Comparison of ENCODE assay signal across 23 cellular contexts in the genomic region with DNA sequence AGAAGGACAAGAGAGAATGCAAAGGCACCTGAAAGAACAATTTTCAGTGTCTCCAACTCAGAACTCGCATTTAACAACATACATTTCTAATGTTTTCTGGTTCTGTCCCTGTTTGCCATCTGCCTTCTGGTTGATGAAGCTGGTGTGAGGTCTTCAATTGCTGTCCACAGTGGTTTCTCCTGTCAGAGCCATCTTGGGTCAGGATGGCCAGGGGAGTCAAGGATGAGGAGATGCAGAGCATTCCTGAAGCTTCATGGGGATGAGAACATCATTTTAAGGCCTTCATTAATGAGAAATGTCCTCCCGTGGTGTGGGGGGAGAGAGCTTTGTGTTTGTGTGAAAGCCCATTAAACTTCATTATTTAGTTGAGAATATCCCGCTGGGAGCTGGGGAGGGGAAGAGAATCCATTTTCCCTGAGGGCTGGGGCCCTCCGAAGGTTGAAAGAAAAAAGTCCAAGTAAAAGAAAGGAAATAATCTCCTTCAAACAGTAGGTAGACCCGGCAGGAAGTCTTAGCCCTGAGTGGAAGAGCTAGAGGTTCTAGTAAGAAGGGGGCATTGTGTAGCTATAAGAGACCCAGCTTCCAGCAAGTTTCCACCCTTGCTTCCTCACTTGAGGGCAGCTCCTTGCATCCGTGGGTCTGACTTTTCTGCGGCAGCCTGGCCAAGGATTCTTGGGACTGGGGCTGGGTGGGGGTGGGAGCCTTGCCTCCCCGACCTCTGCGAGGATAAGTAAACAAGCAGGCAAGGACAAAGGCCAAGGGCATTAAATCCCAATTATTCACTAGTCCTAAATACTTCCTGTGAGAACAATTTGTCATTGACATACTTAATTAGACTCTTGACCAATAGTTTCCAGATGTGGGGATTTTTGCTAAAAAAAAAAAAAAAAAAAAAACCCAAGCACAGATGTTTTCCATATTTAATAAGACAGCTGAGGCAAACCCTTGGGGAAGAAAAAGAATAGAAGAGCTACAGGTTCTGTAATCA.
DNase-seq lines count a peak whose midpoint lies in the region; ATAC-seq and TF ChIP-seq lines count a peak whose summit lies in the region.
"Had no signal": no experiment of that assay in that cellular context is flagged by ENCODE, and none has a peak within 500 bp of the region (broad histone marks: within the 10 kb centered on the region; RNA-seq: fewer than 3 reads in every experiment).

No MANE protein-coding gene starts in this region.

- H2AFZ ChIP-seq in SK-N-SH (ENCODE audit: low read depth): no peak overlapping the region

- no peaks in the 10 kb centered on the region for H4K20me1 ChIP-seq in SK-N-SH (ENCODE audit: insufficient read depth)

- no peaks in the 10 kb centered on the region for H3K9me2 ChIP-seq in SK-N-SH

- no peak overlapping the region for H3K4me3 ChIP-seq in SK-N-SH (ENCODE audit: low read depth in 2 of 2, low read length in 1 of 2)
- no peak overlapping the region for H3K4me3 ChIP-seq in testis
- no peak overlapping the region for H3K4me3 ChIP-seq in ascending aorta
- H3K4me3 ChIP-seq: adrenal gland, GM12878, lower lobe of right lung, pancreas, thoracic aorta had no signal

- H3K79me2 ChIP-seq in SK-N-SH (ENCODE audit: insufficient read depth): no peaks in the 10 kb centered on the region

- H3K27ac ChIP-seq in SK-N-SH (ENCODE audit: low read depth in 2 of 2, low read length in 1 of 2): no peak overlapping the region
- no peak overlapping the region for H3K27ac ChIP-seq in testis
- no peak overlapping the region for H3K27ac ChIP-seq in ascending aorta
- H3K27ac ChIP-seq: 22Rv1, adrenal gland, lower lobe of right lung, pancreas, thoracic aorta had no signal

- no peak overlapping the region for H3K9ac ChIP-seq in SK-N-SH

- CTCF ChIA-PET in SK-N-SH (lab: Yijun Ruan, JAX): interaction anchor here (1.5 kb wide), 1 partner anchor 49 kb away, joined by 4 read pairs; no protein-coding TSS in a partner anchor

- no peak for TF ChIP-seq EP300 in SK-N-SH (IDR thresholded peaks at IDR 0.05; ENCODE audit: borderline replicate concordance in 1 of 2, low read depth in 1 of 2, low read length in 1 of 2)

- DNase-seq in SK-N-SH (peak; percentile 13), fibroblast of gingiva (ENCODE audit: low read depth) (peak; percentile 39), iPS-NIHi11 (ENCODE audit: low spot score) (peak; percentile 27), testis (peak; percentile 26), NCI-H146 (lab: John Stamatoyannopoulos, UW) (no peak), ascending aorta (ENCODE audit: low spot score in 2 of 2) (no peak)
- DNase-seq: activated CD4-positive, alpha-beta T cell treated with anti-CD3 and anti-CD28 coated beads for 1 hour; adrenal gland; C1 segment of cervical spinal cord; caudate nucleus; GF-D8; lower lobe of right lung; NCI-H1105 treated with DMSO at 0.1 percent for 48 hours; NCI-H2171; NCI-H748 treated with DMSO at 0.1 percent for 48 hours; pancreas; PC-3; T1000 had no signal

- intact Hi-C loops in testis (cut with DNase I; ENCODE audit: low total_unique reads): no loop called here
- intact Hi-C loops in ascending aorta (cut with DNase I): no loop called here

- 25% methylated on average over 9 of the region's 9 CpGs for WGBS in SK-N-SH (ENCODE audit: low lambda C conversion rate)
- 50 to 57% methylated on average over 9 of the region's 9 CpGs for WGBS in testis, 2 donors

- POLR2A ChIA-PET in SK-N-SH (lab: Yijun Ruan, JAX): no interaction called here

- H3K4me1 ChIP-seq in SK-N-SH (ENCODE audit: control insufficient read depth in 1 of 2, insufficient read depth in 2 of 2, low read depth in 1 of 2, low read length in 1 of 2): no peaks in the 10 kb centered on the region
- H3K4me1 ChIP-seq in testis: no peaks in the 10 kb centered on the region
- no peaks in the 10 kb centered on the region for H3K4me1 ChIP-seq in ascending aorta
- H3K4me1 ChIP-seq: adrenal gland, lower lobe of right lung, pancreas had no signal

- no peak overlapping the region for H3K4me2 ChIP-seq in SK-N-SH

- H3F3A ChIP-seq in SK-N-SH (replicated peaks; ENCODE audit: insufficient read depth): no peaks in the 10 kb centered on the region

- TF ChIP-seq CTCF in SK-N-SH (IDR thresholded peaks at IDR 0.05): no peak
- no peak for TF ChIP-seq CTCF in testis (IDR thresholded peaks at IDR 0.05)
- no peak for TF ChIP-seq CTCF in ascending aorta (IDR thresholded peaks at IDR 0.05)

- no peak for TF ChIP-seq POLR2A in testis (IDR thresholded peaks at IDR 0.05)

- ATAC-seq in SK-N-SH treated with all-trans-retinoic acid at 6 μM for 48 hours (no peak), GM18511 (IDR thresholded peaks at IDR 0.05; ENCODE audit: unreplicated experiment) (no peak)
- ATAC-seq: GM12878, pancreas, PC-3 had no signal

- no peak for TF ChIP-seq RAD21 in SK-N-SH (IDR thresholded peaks at IDR 0.05; ENCODE audit: low read length)

- H3K36me3 ChIP-seq in SK-N-SH (replicated peaks in 1 of 2; ENCODE audit: control insufficient read depth in 1 of 2, insufficient read depth in 2 of 2, low read length in 1 of 2) (no peaks in the 10 kb centered on the region), testis (ENCODE audit: low read depth, missing control alignments) (no peaks in the 10 kb centered on the region), ascending aorta (no peaks in the 10 kb centered on the region)
- H3K36me3 ChIP-seq: adrenal gland, lower lobe of right lung, pancreas, thoracic aorta had no signal

- H3K27me3 ChIP-seq in SK-N-SH (ENCODE audit: insufficient read depth) (no peaks in the 10 kb centered on the region), testis (no peaks in the 10 kb centered on the region), ascending aorta (no peaks in the 10 kb centered on the region)
- H3K27me3 ChIP-seq: adrenal gland, pancreas had no signal

- H3K9me3 ChIP-seq in SK-N-SH (no peaks in the 10 kb centered on the region), testis (no peaks in the 10 kb centered on the region), ascending aorta (no peaks in the 10 kb centered on the region)
- H3K9me3 ChIP-seq: adrenal gland, lower lobe of right lung, pancreas, thoracic aorta had no signal

TF ChIP-seq in SK-N-SH, 30 proteins besides CTCF, POLR2A, EP300 and RAD21 (continues in another document):
- TF ChIP-seq MXI1 (IDR thresholded peaks at IDR 0.05; ENCODE audit: low read depth, low read length) (no peak), FOXJ3 (CRISPR knock-in tag; IDR thresholded peaks at IDR 0.05) (no peak)
- TF ChIP-seq, protein P1, sequence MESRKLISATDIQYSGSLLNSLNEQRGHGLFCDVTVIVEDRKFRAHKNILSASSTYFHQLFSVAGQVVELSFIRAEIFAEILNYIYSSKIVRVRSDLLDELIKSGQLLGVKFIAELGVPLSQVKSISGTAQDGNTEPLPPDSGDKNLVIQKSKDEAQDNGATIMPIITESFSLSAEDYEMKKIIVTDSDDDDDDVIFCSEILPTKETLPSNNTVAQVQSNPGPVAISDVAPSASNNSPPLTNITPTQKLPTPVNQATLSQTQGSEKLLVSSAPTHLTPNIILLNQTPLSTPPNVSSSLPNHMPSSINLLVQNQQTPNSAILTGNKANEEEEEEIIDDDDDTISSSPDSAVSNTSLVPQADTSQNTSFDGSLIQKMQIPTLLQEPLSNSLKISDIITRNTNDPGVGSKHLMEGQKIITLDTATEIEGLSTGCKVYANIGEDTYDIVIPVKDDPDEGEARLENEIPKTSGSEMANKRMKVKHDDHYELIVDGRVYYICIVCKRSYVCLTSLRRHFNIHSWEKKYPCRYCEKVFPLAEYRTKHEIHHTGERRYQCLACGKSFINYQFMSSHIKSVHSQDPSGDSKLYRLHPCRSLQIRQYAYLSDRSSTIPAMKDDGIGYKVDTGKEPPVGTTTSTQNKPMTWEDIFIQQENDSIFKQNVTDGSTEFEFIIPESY (IDR thresholded peaks at IDR 0.05; ENCODE audit: borderline replicate concordance, low read depth): no peak
- TF ChIP-seq, protein P2, sequence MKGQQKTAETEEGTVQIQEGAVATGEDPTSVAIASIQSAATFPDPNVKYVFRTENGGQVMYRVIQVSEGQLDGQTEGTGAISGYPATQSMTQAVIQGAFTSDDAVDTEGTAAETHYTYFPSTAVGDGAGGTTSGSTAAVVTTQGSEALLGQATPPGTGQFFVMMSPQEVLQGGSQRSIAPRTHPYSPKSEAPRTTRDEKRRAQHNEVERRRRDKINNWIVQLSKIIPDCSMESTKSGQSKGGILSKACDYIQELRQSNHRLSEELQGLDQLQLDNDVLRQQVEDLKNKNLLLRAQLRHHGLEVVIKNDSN (IDR thresholded peaks at IDR 0.05; ENCODE audit: borderline replicate concordance, low read depth): no peak

TF ChIP-seq in SK-N-SH treated with all-trans-retinoic acid at 6 μM for 48 hours, 23 proteins besides CTCF, POLR2A, EP300 and RAD21 (continues in another document):
- TF ChIP-seq ZFP30 (CRISPR knock-in tag; IDR thresholded peaks at IDR 0.05) (no peak), OSR1 (CRISPR knock-in tag; IDR thresholded peaks at IDR 0.05) (no peak), RARB (CRISPR knock-in tag; IDR thresholded peaks at IDR 0.05) (no peak), TCF4 (CRISPR knock-in tag; IDR thresholded peaks at IDR 0.05; ENCODE audit: borderline replicate concordance) (no peak)
- TF ChIP-seq, protein P3, sequence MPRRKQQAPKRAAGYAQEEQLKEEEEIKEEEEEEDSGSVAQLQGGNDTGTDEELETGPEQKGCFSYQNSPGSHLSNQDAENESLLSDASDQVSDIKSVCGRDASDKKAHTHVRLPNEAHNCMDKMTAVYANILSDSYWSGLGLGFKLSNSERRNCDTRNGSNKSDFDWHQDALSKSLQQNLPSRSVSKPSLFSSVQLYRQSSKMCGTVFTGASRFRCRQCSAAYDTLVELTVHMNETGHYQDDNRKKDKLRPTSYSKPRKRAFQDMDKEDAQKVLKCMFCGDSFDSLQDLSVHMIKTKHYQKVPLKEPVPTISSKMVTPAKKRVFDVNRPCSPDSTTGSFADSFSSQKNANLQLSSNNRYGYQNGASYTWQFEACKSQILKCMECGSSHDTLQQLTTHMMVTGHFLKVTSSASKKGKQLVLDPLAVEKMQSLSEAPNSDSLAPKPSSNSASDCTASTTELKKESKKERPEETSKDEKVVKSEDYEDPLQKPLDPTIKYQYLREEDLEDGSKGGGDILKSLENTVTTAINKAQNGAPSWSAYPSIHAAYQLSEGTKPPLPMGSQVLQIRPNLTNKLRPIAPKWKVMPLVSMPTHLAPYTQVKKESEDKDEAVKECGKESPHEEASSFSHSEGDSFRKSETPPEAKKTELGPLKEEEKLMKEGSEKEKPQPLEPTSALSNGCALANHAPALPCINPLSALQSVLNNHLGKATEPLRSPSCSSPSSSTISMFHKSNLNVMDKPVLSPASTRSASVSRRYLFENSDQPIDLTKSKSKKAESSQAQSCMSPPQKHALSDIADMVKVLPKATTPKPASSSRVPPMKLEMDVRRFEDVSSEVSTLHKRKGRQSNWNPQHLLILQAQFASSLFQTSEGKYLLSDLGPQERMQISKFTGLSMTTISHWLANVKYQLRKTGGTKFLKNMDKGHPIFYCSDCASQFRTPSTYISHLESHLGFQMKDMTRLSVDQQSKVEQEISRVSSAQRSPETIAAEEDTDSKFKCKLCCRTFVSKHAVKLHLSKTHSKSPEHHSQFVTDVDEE (CRISPR knock-in tag; IDR thresholded peaks at IDR 0.05): no peak

Comparison
In these comparisons a context has a peak if more than half of its experiments do, and no peak if none do; other contexts are left out.
1. DNase-seq: peak in SK-N-SH (single experiment), fibroblast of gingiva (single experiment), iPS-NIHi11 (single experiment) and testis (single experiment); none in NCI-H146 (single experiment) and ascending aorta (0 of 2).